In the genomic region with DNA sequence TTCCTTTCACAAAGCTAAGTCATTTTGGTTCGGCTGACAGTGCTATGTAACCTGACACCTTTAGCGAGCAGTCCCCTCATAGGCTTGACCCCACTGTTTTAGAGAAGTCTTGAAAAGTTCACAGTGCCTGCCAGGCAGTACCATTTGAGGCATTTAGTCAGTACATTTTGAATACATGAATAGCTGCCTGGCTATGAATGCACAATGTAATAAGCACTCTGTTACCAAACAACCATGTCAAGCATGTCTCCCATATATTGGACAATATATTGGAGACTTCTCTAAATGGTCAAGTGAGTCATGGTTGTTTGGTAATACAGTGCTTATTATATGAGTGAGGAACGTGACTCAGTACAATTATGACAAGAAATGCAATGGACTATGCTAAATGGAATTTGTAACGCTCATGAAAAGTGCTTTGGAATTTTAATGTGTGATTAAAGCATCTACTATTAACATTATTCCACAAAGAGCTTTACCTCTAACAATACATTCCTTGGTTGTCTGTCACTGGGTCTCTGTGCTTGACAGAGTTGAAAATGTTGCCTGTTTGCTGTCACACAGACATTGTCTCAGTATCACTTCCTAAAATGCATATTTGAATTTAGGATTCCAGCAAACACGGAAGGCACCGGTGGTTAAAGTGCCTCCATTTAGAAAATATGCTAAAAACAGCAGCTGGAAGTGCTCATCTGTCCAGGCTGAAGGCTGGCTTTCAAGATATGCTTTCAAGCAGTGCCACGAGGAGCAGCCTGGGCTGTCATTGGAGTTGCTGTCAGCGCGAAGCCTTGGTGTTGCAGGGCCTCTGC, we compare ENCODE assay signal across 9 cellular contexts.
DNase-seq lines count a peak whose midpoint lies in the region; ATAC-seq, FAIRE-seq and TF ChIP-seq lines count a peak whose summit lies in the region.
"Had no signal": no experiment of that assay in that cellular context is flagged by ENCODE, and none has a peak within 500 bp of the region (broad histone marks: within the 10 kb centered on the region; RNA-seq: fewer than 3 reads in every experiment).

No MANE protein-coding gene starts in this region.

- H3K27ac ChIP-seq in thyroid gland = no peak overlapping the region

- H3K4me3 ChIP-seq in bronchial epithelial cell (ENCODE audit: low read depth, low read length) (no peak overlapping the region), skeletal muscle cell (ENCODE audit: low read depth, low read length) (no peak overlapping the region), thyroid gland (replicated peaks in 1 of 3) (no peak overlapping the region)

- 48 to 52% methylated on average over 9 of the region's 9 CpGs for WGBS in thyroid gland, 2 donors

- no peaks in the 10 kb centered on the region for H3K36me3 Mint-ChIP-seq in activated naive CD4-positive, alpha-beta T cell treated with anti-CD3 and anti-CD28 coated beads, Interleukin-2, amount 50 U/mL, for 72 hours

- TF ChIP-seq CTCF in bronchial epithelial cell (IDR thresholded peaks at IDR 0.05; ENCODE audit: insufficient read depth, low read length, severe bottlenecking) (no peak), thyroid gland (IDR thresholded peaks at IDR 0.05) (no peak)

- H3K27ac Mint-ChIP-seq in activated naive CD4-positive, alpha-beta T cell treated with anti-CD3 and anti-CD28 coated beads, Interleukin-2, amount 50 U/mL, for 72 hours = no peak overlapping the region

- no peak for TF ChIP-seq POLR2A in thyroid gland (IDR thresholded peaks at IDR 0.05)

- ATAC-seq in GM21360 (IDR thresholded peaks at IDR 0.05; ENCODE audit: unreplicated experiment) (peak; percentile 89), HG03457 (IDR thresholded peaks at IDR 0.05; ENCODE audit: unreplicated experiment) (peak; percentile 71)
- no peak for ATAC-seq in activated naive CD4-positive, alpha-beta T cell treated with anti-CD3 and anti-CD28 coated beads, Interleukin-2, amount 50 U/mL, for 72 hours

- FAIRE-seq in bronchial epithelial cell (lab: Jason Lieb, UNC) = no peak
- FAIRE-seq: TTC549 had no signal

- intact Hi-C loops in thyroid gland (cut with DNase I) = no loop called here

- H3K4me1 ChIP-seq in thyroid gland = no peaks in the 10 kb centered on the region

- H3K27me3 ChIP-seq in bronchial epithelial cell (ENCODE audit: control insufficient read depth, insufficient read depth, low read length) (no peaks in the 10 kb centered on the region), thyroid gland (no peaks in the 10 kb centered on the region)

- H3K36me3 ChIP-seq in bronchial epithelial cell (ENCODE audit: control insufficient read depth, insufficient read depth, low read length) (no peaks in the 10 kb centered on the region), thyroid gland (no peaks in the 10 kb centered on the region)

- DNase-seq in bronchial epithelial cell (ENCODE audit: low read depth) (peak; percentile 81), skeletal muscle cell (ENCODE audit: low read depth) (peak; percentile 84), thyroid gland (no peak), DMS 273 (lab: John Stamatoyannopoulos, UW; ENCODE audit: unreplicated experiment) (no peak)
- no peak for DNase-seq in activated naive CD4-positive, alpha-beta T cell treated with anti-CD3 and anti-CD28 coated beads, Interleukin-2, amount 50 U/mL, for 72 hours (ENCODE audit: low spot score in 2 of 2)
- DNase-seq in activated CD4-positive, alpha-beta T cell treated with anti-CD3 and anti-CD28 coated beads for 48 hours = no peak

- H3K9me3 Mint-ChIP-seq in activated naive CD4-positive, alpha-beta T cell treated with anti-CD3 and anti-CD28 coated beads, Interleukin-2, amount 50 U/mL, for 72 hours = peaks cover 0 to 5% of the 10 kb centered on the region in 2 donors

- H3K9me3 ChIP-seq in thyroid gland = no peaks in the 10 kb centered on the region

Comparison
In these comparisons a context has a peak if more than half of its experiments do, and no peak if none do; other contexts are left out.
1. ATAC-seq: peak in GM21360 (single experiment) and HG03457 (single experiment); none in activated naive CD4-positive, alpha-beta T cell treated with anti-CD3 and anti-CD28 coated beads, Interleukin-2, amount 50 U/mL, for 72 hours (0 of 2).
2. DNase-seq: peak in bronchial epithelial cell (single experiment) and skeletal muscle cell (single experiment); none in activated naive CD4-positive, alpha-beta T cell treated with anti-CD3 and anti-CD28 coated beads, Interleukin-2, amount 50 U/mL, for 72 hours (0 of 2), thyroid gland (0 of 2), activated CD4-positive, alpha-beta T cell treated with anti-CD3 and anti-CD28 coated beads for 48 hours (single experiment) and DMS 273 (single experiment).